ENCODE assay signal across 12 cellular contexts in genomic region chr11:90113541-90113940, GRCh38. TPM values are rescaled to one million over a fixed set of nuclear protein-coding genes. Genes with fewer than 3 reads are reported as not detected.
A peak's percentile ranks its signal among the peaks of the same experiment; 100 is the strongest.
DNase-seq lines count a peak whose midpoint lies in the region; ATAC-seq and TF ChIP-seq lines count a peak whose summit lies in the region.
"Had no signal": no experiment of that assay in that cellular context is flagged by ENCODE, and none has a peak within 500 bp of the region (broad histone marks: within the 10 kb centered on the region; RNA-seq: fewer than 3 reads in every experiment).

No MANE protein-coding gene starts in this region.

- H3K27ac ChIP-seq in colonic mucosa = no peak overlapping the region
- H3K27ac ChIP-seq: BLaER1 had no signal

- H3K27ac Mint-ChIP-seq in progenitor cell of endocrine pancreas = no peak overlapping the region
- H3K27ac Mint-ChIP-seq: dendritic cell treated with granulocyte-macrophage colony-stimulating factor and Interleukin-4, amounts not matched to agents 40 ng/mL and 50 ng/mL, for 4 days had no signal

- H3K4me3 Mint-ChIP-seq in progenitor cell of endocrine pancreas (ENCODE audit: low read depth) = no peak overlapping the region
- H3K4me3 Mint-ChIP-seq: dendritic cell treated with granulocyte-macrophage colony-stimulating factor and Interleukin-4, amounts not matched to agents 40 ng/mL and 50 ng/mL, for 4 days had no signal

- peak; percentile 2 for DNase-seq in NCI-H2227 (lab: John Stamatoyannopoulos, UW; ENCODE audit: unreplicated experiment)
- no peak for DNase-seq in NCI-H2227 treated with DMSO at 0.1 percent for 48 hours (lab: John Stamatoyannopoulos, UW)
- DNase-seq in NB4 (ENCODE audit: low read depth) = peak; percentile 31
- no peak for DNase-seq in colonic mucosa
- no peak for DNase-seq in progenitor cell of endocrine pancreas (ENCODE audit: low spot score, unreplicated experiment)
- DNase-seq in C1 segment of cervical spinal cord (lab: John Stamatoyannopoulos, UW) = no peak
- DNase-seq in germinal center (ENCODE audit: low spot score) = no peak
- DNase-seq: stimulated activated CD4-positive, alpha-beta T cell treated with anti-CD3 and anti-CD28 coated beads, Interleukin-4, amount 100 ng/mL, for 24 hours had no signal

- TF ChIP-seq CTCF in NB4 (IDR thresholded peaks at IDR 0.05; ENCODE audit: low read depth, low read length) = no peak
- TF ChIP-seq CTCF in colonic mucosa (IDR thresholded peaks at IDR 0.05) = peak; percentile 24
- TF ChIP-seq CTCF in progenitor cell of endocrine pancreas (IDR thresholded peaks at IDR 0.05; ENCODE audit: unreplicated experiment) = peak; percentile 63

- H3K27me3 ChIP-seq in colonic mucosa = no peaks in the 10 kb centered on the region
- H3K27me3 ChIP-seq: BLaER1 had no signal

- no peaks in the 10 kb centered on the region for H3K4me1 ChIP-seq in colonic mucosa
- H3K4me1 ChIP-seq: BLaER1 had no signal

- no peaks in the 10 kb centered on the region for H3K9me3 ChIP-seq in colonic mucosa
- H3K9me3 ChIP-seq: BLaER1 had no signal

- H3K36me3 Mint-ChIP-seq in progenitor cell of endocrine pancreas (ENCODE audit: insufficient read depth) = no peaks in the 10 kb centered on the region

- H3K36me3 ChIP-seq in colonic mucosa = no peaks in the 10 kb centered on the region
- H3K36me3 ChIP-seq: BLaER1 had no signal

- H3K4me3 ChIP-seq in NB4 (ENCODE audit: low read depth, low read length) (no peak overlapping the region), colonic mucosa (no peak overlapping the region)
- H3K4me3 ChIP-seq: BLaER1 had no signal

- H3K27me3 Mint-ChIP-seq in progenitor cell of endocrine pancreas = no peaks in the 10 kb centered on the region
- H3K27me3 Mint-ChIP-seq: dendritic cell treated with granulocyte-macrophage colony-stimulating factor and Interleukin-4, amounts not matched to agents 40 ng/mL and 50 ng/mL, for 4 days had no signal

- H3K9me3 Mint-ChIP-seq in progenitor cell of endocrine pancreas (ENCODE audit: low read depth) = no peaks in the 10 kb centered on the region
- H3K9me3 Mint-ChIP-seq: dendritic cell treated with granulocyte-macrophage colony-stimulating factor and Interleukin-4, amounts not matched to agents 40 ng/mL and 50 ng/mL, for 4 days had no signal

- H3K9ac ChIP-seq in colonic mucosa (ENCODE audit: low read depth in 2 of 2, low read length in 2 of 2) = no peak overlapping the region
- H3K9ac ChIP-seq: BLaER1 had no signal

- intact Hi-C loops in colonic mucosa (cut with DNase I) = no loop called here

- ATAC-seq in GM18517 (IDR thresholded peaks at IDR 0.05; ENCODE audit: unreplicated experiment) = no peak

- peaks cover 3% of the 10 kb centered on the region for H3K4me1 Mint-ChIP-seq in progenitor cell of endocrine pancreas (ENCODE audit: low read depth)

- no peak for TF ChIP-seq POLR2A in NB4 (IDR thresholded peaks at IDR 0.05; ENCODE audit: extremely low read depth, insufficient read length)

RNA-seq across cellular contexts. Expression of gene NAALAD2, which starts 20.9 kb away (rescaled TPM):
- total RNA-seq in colonic mucosa = under 1 TPM; 0.25 to 0.61 TPM
- total RNA-seq in progenitor cell of endocrine pancreas = 5.5 and 6.4 TPM in 2 replicates

RNA-seq across cellular contexts. Expression of gene UBTFL1, which starts 27.8 kb away (rescaled TPM):
- total RNA-seq in colonic mucosa = not detected
- not detected in 2 replicates for total RNA-seq in progenitor cell of endocrine pancreas
- total RNA-seq: lower leg skin had no signal

Comparison
In these comparisons a context has a peak if more than half of its experiments do, and no peak if none do; other contexts are left out.
1. DNase-seq: peak in NCI-H2227 (single experiment) and NB4 (single experiment); none in NCI-H2227 treated with DMSO at 0.1 percent for 48 hours (single experiment), colonic mucosa (single experiment), progenitor cell of endocrine pancreas (single experiment), C1 segment of cervical spinal cord (0 of 14) and germinal center (single experiment).